In the genomic region with DNA sequence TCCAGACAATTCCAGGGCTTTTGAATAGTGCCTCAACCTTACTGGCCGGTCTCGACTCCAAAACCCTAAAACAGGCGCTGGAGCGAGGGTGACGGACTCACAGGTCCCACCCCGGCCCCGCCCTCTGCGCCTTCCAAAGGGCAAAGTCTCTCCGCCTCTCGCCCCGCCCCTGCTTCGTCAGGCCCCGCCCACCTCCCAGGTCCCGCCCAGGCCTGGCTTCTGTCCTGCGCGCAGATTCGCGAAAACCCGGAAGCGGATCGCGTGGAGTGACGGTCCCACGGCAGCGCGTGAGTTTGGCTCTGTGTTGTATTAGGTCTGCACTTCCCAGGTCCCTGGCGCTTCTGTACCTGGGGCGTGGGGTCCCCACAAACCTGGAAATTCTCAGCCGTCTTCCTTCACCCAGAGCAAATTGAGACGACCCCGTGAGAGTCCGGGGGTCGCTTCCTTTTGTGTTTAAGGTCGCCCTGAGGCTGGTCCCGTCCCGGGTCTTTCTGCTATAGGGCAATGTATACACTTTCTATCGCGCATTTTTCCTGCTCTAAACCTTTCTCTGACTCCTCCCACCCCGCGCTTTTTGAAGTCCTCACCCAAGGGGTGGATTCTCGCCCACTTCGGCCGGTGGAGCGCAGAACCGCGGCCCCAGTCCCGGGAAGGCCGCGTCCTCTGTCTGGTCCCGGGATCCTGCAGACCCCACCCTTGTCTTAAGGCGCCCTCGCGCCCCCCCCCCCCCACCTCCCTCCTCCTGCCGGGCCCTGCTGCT, we compare ENCODE assay signal across 8 cellular contexts. TPM values are rescaled to one million over a fixed set of nuclear protein-coding genes. Genes with fewer than 3 reads are reported as not detected.
DNase-seq lines count a peak whose midpoint lies in the region; ATAC-seq, FAIRE-seq and TF ChIP-seq lines count a peak whose summit lies in the region.

TSS of gene ZNF813 (plus strand) at position 231 of the 760 bp plus-strand sequence. CDS start 16,090 bp downstream, outside the sequence.

- H3K27ac ChIP-seq in KOPT-K1 (ENCODE audit: low read depth, low read length, poor library complexity, severe bottlenecking) (peak within 1 kb of the TSS; percentile 71), pancreas (peak within 1 kb of the TSS in 3 of 4 donors; percentile 52 to 71 (median 64)), thymus (ENCODE audit: low read depth) (peak within 1 kb of the TSS; percentile 88)

- FAIRE-seq in pancreas (lab: Jason Lieb, UNC) = no peak

- peak within 1 kb of the TSS; percentile 91 for H3K4me3 Mint-ChIP-seq in activated naive CD8-positive, alpha-beta T cell

- peaks cover 31% of the 10 kb centered on the region for H3K36me3 Mint-ChIP-seq in activated naive CD8-positive, alpha-beta T cell

- 0% methylated on average over 53 to 54 of the region's 54 CpGs for WGBS in pancreas, 2 donors
- under 1% methylated on average over 54 of the region's 54 CpGs for WGBS in thymus

- ATAC-seq in GM21515 (IDR thresholded peaks at IDR 0.05; ENCODE audit: unreplicated experiment) = peak; percentile 85
- peak; percentile 97 for ATAC-seq in SK-N-SH treated with all-trans-retinoic acid at 6 μM for 48 hours
- ATAC-seq in Right ventricle myocardium superior (ENCODE audit: poor library complexity) = peak; percentile 100
- ATAC-seq in pancreas = peak; percentile 98 to 100 (median 100)

- peaks cover 0 to 5% (median 3%) of the 10 kb centered on the region in 3 donors for H3K4me1 ChIP-seq in pancreas
- peaks cover 5% of the 10 kb centered on the region for H3K4me1 ChIP-seq in thymus (ENCODE audit: control insufficient read depth, insufficient read depth, low read length)

- H3K9me3 Mint-ChIP-seq in activated naive CD8-positive, alpha-beta T cell (ENCODE audit: low read depth) = peaks cover 6% of the 10 kb centered on the region

- H3K27me3 Mint-ChIP-seq in activated naive CD8-positive, alpha-beta T cell = peaks cover 4% of the 10 kb centered on the region

- intact Hi-C loops in Right ventricle myocardium superior (cut with DNase I) (no loop called here), pancreas (cut with DNase I) (no loop called here)

- TF ChIP-seq CTCF in pancreas (IDR thresholded peaks at IDR 0.05) = no peak

- H3K9me3 ChIP-seq in KOPT-K1 (ENCODE audit: insufficient read depth, low read length, poor library complexity, severe bottlenecking) (peaks cover 11% of the 10 kb centered on the region), pancreas (no peaks in the 10 kb centered on the region), thymus (ENCODE audit: control insufficient read depth) (peaks cover 4% of the 10 kb centered on the region)

- DNase-seq in COLO829 (ENCODE audit: low spot score) (peak; percentile 86), Right ventricle myocardium superior (peak; percentile 97), pancreas (peak; percentile 90 to 100 (median 96))

- H3K36me3 ChIP-seq in KOPT-K1 (ENCODE audit: insufficient read depth, low read length) (peaks cover 6% of the 10 kb centered on the region; the same call in 1 of the 2 replicates), pancreas (no peaks in the 10 kb centered on the region), thymus (ENCODE audit: control insufficient read depth, insufficient read depth) (no peaks in the 10 kb centered on the region)

- peaks cover 22% of the 10 kb centered on the region for H3K4me1 Mint-ChIP-seq in activated naive CD8-positive, alpha-beta T cell (ENCODE audit: low read depth)

- H3K27me3 ChIP-seq in pancreas (no peaks in the 10 kb centered on the region), thymus (ENCODE audit: control insufficient read depth, insufficient read depth) (peaks cover 2% of the 10 kb centered on the region)

- H3K27ac Mint-ChIP-seq in activated naive CD8-positive, alpha-beta T cell = peak within 1 kb of the TSS; percentile 87

- H3K4me3 ChIP-seq in pancreas = peak within 1 kb of the TSS; percentile 65 to 73 (median 69)
- peak within 1 kb of the TSS; percentile 77 for H3K4me3 ChIP-seq in thymus (ENCODE audit: low read length)

TF ChIP-seq in SK-N-SH treated with all-trans-retinoic acid at 6 μM for 48 hours, 23 proteins besides CTCF, POLR2A, EP300 and RAD21:
- TF ChIP-seq ZFP30 (CRISPR knock-in tag; IDR thresholded peaks at IDR 0.05) (no peak), ESRRG (CRISPR knock-in tag; IDR thresholded peaks at IDR 0.05) (no peak), PPARA (CRISPR knock-in tag; IDR thresholded peaks at IDR 0.05; ENCODE audit: borderline replicate concordance) (no peak), SNAI2 (CRISPR knock-in tag; IDR thresholded peaks at IDR 0.05) (no peak), ZNF70 (CRISPR knock-in tag; IDR thresholded peaks at IDR 0.05) (no peak), ZNF565 (CRISPR knock-in tag; conservative IDR thresholded peaks at IDR 0.05; ENCODE audit: low read depth) (no peak), TCF4 (CRISPR knock-in tag; IDR thresholded peaks at IDR 0.05; ENCODE audit: borderline replicate concordance) (no peak), TOX (CRISPR knock-in tag; IDR thresholded peaks at IDR 0.05; ENCODE audit: borderline replicate concordance) (no peak), BACH2 (CRISPR knock-in tag; IDR thresholded peaks at IDR 0.05; ENCODE audit: borderline replicate concordance) (no peak), ZC3H10 (CRISPR knock-in tag; IDR thresholded peaks at IDR 0.05) (no peak), CREB5 (CRISPR knock-in tag; IDR thresholded peaks at IDR 0.05; ENCODE audit: low read depth) (no peak), RARB (CRISPR knock-in tag; IDR thresholded peaks at IDR 0.05) (no peak), OSR1 (CRISPR knock-in tag; IDR thresholded peaks at IDR 0.05) (no peak), ISL1 (CRISPR knock-in tag; IDR thresholded peaks at IDR 0.05) (no peak), CSRNP3 (CRISPR knock-in tag; IDR thresholded peaks at IDR 0.05) (no peak), ZNF8 (CRISPR knock-in tag; IDR thresholded peaks at IDR 0.05) (no peak), CSDC2 (CRISPR knock-in tag; IDR thresholded peaks at IDR 0.05) (no peak), ZFP3 (CRISPR knock-in tag; IDR thresholded peaks at IDR 0.05) (no peak)
- TF ChIP-seq, protein P1, sequence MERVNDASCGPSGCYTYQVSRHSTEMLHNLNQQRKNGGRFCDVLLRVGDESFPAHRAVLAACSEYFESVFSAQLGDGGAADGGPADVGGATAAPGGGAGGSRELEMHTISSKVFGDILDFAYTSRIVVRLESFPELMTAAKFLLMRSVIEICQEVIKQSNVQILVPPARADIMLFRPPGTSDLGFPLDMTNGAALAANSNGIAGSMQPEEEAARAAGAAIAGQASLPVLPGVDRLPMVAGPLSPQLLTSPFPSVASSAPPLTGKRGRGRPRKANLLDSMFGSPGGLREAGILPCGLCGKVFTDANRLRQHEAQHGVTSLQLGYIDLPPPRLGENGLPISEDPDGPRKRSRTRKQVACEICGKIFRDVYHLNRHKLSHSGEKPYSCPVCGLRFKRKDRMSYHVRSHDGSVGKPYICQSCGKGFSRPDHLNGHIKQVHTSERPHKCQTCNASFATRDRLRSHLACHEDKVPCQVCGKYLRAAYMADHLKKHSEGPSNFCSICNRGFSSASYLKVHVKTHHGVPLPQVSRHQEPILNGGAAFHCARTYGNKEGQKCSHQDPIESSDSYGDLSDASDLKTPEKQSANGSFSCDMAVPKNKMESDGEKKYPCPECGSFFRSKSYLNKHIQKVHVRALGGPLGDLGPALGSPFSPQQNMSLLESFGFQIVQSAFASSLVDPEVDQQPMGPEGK (CRISPR knock-in tag; IDR thresholded peaks at IDR 0.05; ENCODE audit: borderline replicate concordance) = no peak
- TF ChIP-seq, protein P2, sequence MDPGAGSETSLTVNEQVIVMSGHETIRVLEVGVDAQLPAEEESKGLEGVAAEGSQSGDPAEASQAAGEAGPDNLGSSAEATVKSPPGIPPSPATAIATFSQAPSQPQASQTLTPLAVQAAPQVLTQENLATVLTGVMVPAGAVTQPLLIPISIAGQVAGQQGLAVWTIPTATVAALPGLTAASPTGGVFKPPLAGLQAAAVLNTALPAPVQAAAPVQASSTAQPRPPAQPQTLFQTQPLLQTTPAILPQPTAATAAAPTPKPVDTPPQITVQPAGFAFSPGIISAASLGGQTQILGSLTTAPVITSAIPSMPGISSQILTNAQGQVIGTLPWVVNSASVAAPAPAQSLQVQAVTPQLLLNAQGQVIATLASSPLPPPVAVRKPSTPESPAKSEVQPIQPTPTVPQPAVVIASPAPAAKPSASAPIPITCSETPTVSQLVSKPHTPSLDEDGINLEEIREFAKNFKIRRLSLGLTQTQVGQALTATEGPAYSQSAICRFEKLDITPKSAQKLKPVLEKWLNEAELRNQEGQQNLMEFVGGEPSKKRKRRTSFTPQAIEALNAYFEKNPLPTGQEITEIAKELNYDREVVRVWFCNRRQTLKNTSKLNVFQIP (CRISPR knock-in tag; IDR thresholded peaks at IDR 0.05; ENCODE audit: borderline replicate concordance, low read depth) = no peak

RNA-seq across cellular contexts. Expression of gene ZNF813, which starts in this region (rescaled TPM):
- 0.75 TPM for total RNA-seq in Right ventricle myocardium superior
- 1 to 10 TPM; 1.2 to 4.6 (median 2.6) TPM for total RNA-seq in pancreas
- under 1 TPM; 0.68 to 0.94 TPM for polyA plus RNA-seq in pancreas
- 2.5 TPM for polyA plus RNA-seq in thymus

Comparison
In these comparisons a context has a peak if more than half of its experiments do, and no peak if none do; other contexts are left out.
1. Peak in every context shown above with its lines: DNase-seq, ATAC-seq, H3K4me3 ChIP-seq and H3K27ac ChIP-seq.
2. Peak in DNase-seq and ATAC-seq in Right ventricle myocardium superior; RNA of the gene not detected or under 1 TPM.